ENCODE assay signal across 1 cellular context in genomic region chr4:83618431-83618830, GRCh38.
A peak's percentile ranks its signal among the peaks of the same experiment; 100 is the strongest.
TF ChIP-seq lines count a peak whose summit lies in the region.

No MANE protein-coding gene starts in this region.

TF ChIP-seq in IMR-90, 13 proteins besides CTCF, POLR2A, EP300 and RAD21:
- TF ChIP-seq CHD1 (IDR thresholded peaks at IDR 0.05; ENCODE audit: low read depth, low read length) (no peak), SMC3 (IDR thresholded peaks at IDR 0.05; ENCODE audit: low read depth, low read length) (no peak), FOS (IDR thresholded peaks at IDR 0.05; ENCODE audit: low read depth, low read length) (0 out of 2 replicates have a peak, but pooled peaks have one; percentile 28), RCOR1 (IDR thresholded peaks at IDR 0.05; ENCODE audit: insufficient replicate concordance, low read length) (no peak), RFX5 (IDR thresholded peaks at IDR 0.05; ENCODE audit: low read depth, low read length) (no peak), NFE2L2 (IDR thresholded peaks at IDR 0.05; ENCODE audit: low read depth, low read length) (peak; percentile 70; the same call in 1 of the 2 replicates), USF2 (IDR thresholded peaks at IDR 0.05; ENCODE audit: low read depth, low read length) (peak; percentile 92), MAZ (IDR thresholded peaks at IDR 0.05; ENCODE audit: borderline replicate concordance, low read depth, low read length) (no peak), BHLHE40 (IDR thresholded peaks at IDR 0.05; ENCODE audit: low read depth, low read length) (peak; percentile 94), CEBPB (IDR thresholded peaks at IDR 0.05; ENCODE audit: low read depth, low read length) (peak; percentile 17; the same call in 1 of the 2 replicates)
